ENCODE assay signal across 19 cellular contexts in the genomic region with DNA sequence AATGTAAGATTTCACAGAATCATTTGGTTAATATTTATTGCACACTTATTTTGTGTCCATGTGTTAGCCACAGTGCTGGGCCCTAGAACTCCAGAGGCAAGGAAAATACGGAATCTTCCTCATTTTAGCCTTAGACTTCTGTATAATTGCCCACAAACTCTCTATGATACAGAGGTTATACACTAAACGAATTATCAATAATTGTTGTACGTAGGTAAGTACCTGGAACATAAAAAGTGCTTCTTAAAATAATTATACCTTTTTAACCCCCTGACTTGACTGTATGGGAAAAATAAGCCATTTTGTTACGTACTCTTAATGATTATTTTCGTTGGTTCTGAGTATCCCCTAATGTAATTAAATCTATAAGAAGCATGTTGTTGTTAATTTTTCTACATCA.
"Had no signal": no experiment of that assay in that cellular context is flagged by ENCODE, and none has a peak within 500 bp of the region (broad histone marks: within the 10 kb centered on the region; RNA-seq: fewer than 3 reads in every experiment).

No MANE protein-coding gene starts in this region.

- DNase-seq: activated CD4-positive, alpha-beta T cell treated with anti-CD3 and anti-CD28 coated beads, Interleukin-2, amount 10 ng/mL, durations not matched to agents 24 days and 14 days; activated naive CD8-positive, alpha-beta T cell treated with anti-CD3 and anti-CD28 coated beads, Interleukin-2, amount 10 ng/mL, durations not matched to agents 7 days and 5 days; anterior cingulate cortex; brain microvascular endothelial cell; cerebellar nuclear complex; head of caudate nucleus; immature natural killer cell; left colon; lower lobe of right lung; right cardiac atrium; SJCRH30; stimulated activated CD4-positive, alpha-beta T cell treated with anti-CD3 and anti-CD28 coated beads, Interleukin-15, amount 100 ng/mL, for 24 hours; stimulated activated CD4-positive, alpha-beta T cell treated with anti-CD3 and anti-CD28 coated beads, Interleukin-4, amount 100 ng/mL, for 1 hour; stimulated activated naive CD4-positive, alpha-beta T cell treated with Interleukin-2 at 50 U/mL for 16 hours; T-helper 2 cell; trophoblast cell had no signal

- H3K27me3 Mint-ChIP-seq: activated CD4-positive, alpha-beta T cell treated with anti-CD3 and anti-CD28 coated beads, Interleukin-2, amount 10 ng/mL, durations not matched to agents 24 days and 14 days; activated naive CD8-positive, alpha-beta T cell treated with anti-CD3 and anti-CD28 coated beads, Interleukin-2, amount 10 ng/mL, durations not matched to agents 7 days and 5 days; dendritic cell treated with granulocyte-macrophage colony-stimulating factor and Interleukin-4, amounts not matched to agents 40 ng/mL and 50 ng/mL, for 4 days had no signal

- ATAC-seq: left colon, lower lobe of right lung, right cardiac atrium, WTC11 had no signal

- H3K36me3 Mint-ChIP-seq: WTC11 had no signal

- H3K4me3 Mint-ChIP-seq: activated CD4-positive, alpha-beta T cell treated with anti-CD3 and anti-CD28 coated beads, Interleukin-2, amount 10 ng/mL, durations not matched to agents 24 days and 14 days; activated naive CD8-positive, alpha-beta T cell treated with anti-CD3 and anti-CD28 coated beads, Interleukin-2, amount 10 ng/mL, durations not matched to agents 7 days and 5 days; dendritic cell treated with granulocyte-macrophage colony-stimulating factor and Interleukin-4, amounts not matched to agents 40 ng/mL and 50 ng/mL, for 4 days; neural crest cell; WTC11 had no signal

- H3K4me1 Mint-ChIP-seq: neural crest cell, WTC11 had no signal

- H3K9me3 Mint-ChIP-seq: dendritic cell treated with granulocyte-macrophage colony-stimulating factor and Interleukin-4, amounts not matched to agents 40 ng/mL and 50 ng/mL, for 4 days; immature natural killer cell; neural crest cell; WTC11 had no signal

- H3K27ac Mint-ChIP-seq: activated CD4-positive, alpha-beta T cell treated with anti-CD3 and anti-CD28 coated beads, Interleukin-2, amount 10 ng/mL, durations not matched to agents 24 days and 14 days; activated naive CD8-positive, alpha-beta T cell treated with anti-CD3 and anti-CD28 coated beads, Interleukin-2, amount 10 ng/mL, durations not matched to agents 7 days and 5 days; immature natural killer cell; WTC11 had no signal
